35 cellular contexts compared by ENCODE assay signal in the genomic region with DNA sequence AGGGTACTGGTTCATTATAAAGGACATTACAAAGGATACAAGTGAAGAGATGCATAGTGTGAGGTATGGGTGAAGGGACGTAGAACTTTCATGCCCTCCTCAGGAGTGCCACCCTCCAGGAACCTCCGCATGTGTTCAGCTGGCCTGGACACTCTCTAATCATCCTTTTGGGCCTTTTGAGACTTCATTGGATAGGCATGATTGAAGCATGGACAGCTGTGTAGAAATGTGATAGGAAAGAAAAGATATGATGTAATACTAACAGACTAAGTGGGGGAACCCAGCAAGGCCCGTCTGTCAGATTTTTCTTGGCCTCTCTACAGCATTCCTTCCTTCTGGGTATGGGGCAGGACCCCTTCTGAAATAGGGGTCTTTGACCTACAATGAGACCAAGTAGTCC.
"Had no signal": no experiment of that assay in that cellular context is flagged by ENCODE, and none has a peak within 500 bp of the region (broad histone marks: within the 10 kb centered on the region; RNA-seq: fewer than 3 reads in every experiment).

No MANE protein-coding gene starts in this region.

- ATAC-seq: activated naive CD8-positive, alpha-beta T cell treated with anti-CD3 and anti-CD28 coated beads, Interleukin-2, amount 50 U/mL, for 24 hours; PC-3; Right ventricle myocardium inferior had no signal

- H3K27me3 Mint-ChIP-seq: activated B cell treated with CpG ODN at 0.5 μM for 24 hours; activated CD4-positive, alpha-beta memory T cell treated with anti-CD3 and anti-CD28 coated beads for 36 hours; activated naive CD4-positive, alpha-beta T cell treated with anti-CD3 and anti-CD28 coated beads, Interleukin-2, amount 10 ng/mL, durations not matched to agents 7 days and 5 days; activated naive CD8-positive, alpha-beta T cell; activated naive CD8-positive, alpha-beta T cell treated with anti-CD3 and anti-CD28 coated beads, Interleukin-2, amount 50 U/mL, for 24 hours; brain had no signal

- H3K4me1 Mint-ChIP-seq: activated naive CD4-positive, alpha-beta T cell treated with anti-CD3 and anti-CD28 coated beads, Interleukin-2, amount 10 ng/mL, durations not matched to agents 7 days and 5 days; activated naive CD8-positive, alpha-beta T cell treated with anti-CD3 and anti-CD28 coated beads, Interleukin-2, amount 50 U/mL, for 24 hours had no signal

- H3K27ac Mint-ChIP-seq: activated B cell treated with CpG ODN at 0.5 μM for 24 hours; activated CD4-positive, alpha-beta memory T cell treated with anti-CD3 and anti-CD28 coated beads for 36 hours; activated naive CD4-positive, alpha-beta T cell treated with anti-CD3 and anti-CD28 coated beads, Interleukin-2, amount 10 ng/mL, durations not matched to agents 7 days and 5 days; activated naive CD8-positive, alpha-beta T cell; activated naive CD8-positive, alpha-beta T cell treated with anti-CD3 and anti-CD28 coated beads, Interleukin-2, amount 50 U/mL, for 24 hours had no signal

- H3K9me3 Mint-ChIP-seq: activated naive CD4-positive, alpha-beta T cell treated with anti-CD3 and anti-CD28 coated beads, Interleukin-2, amount 10 ng/mL, durations not matched to agents 7 days and 5 days had no signal

- H3K27ac ChIP-seq: RWPE1, VCaP had no signal

- DNase-seq: activated B cell treated with CpG ODN at 0.5 μM for 24 hours; activated CD4-positive, alpha-beta memory T cell treated with anti-CD3 and anti-CD28 coated beads for 36 hours; activated CD4-positive, alpha-beta T cell treated with anti-CD3 and anti-CD28 coated beads for 4 hours; activated CD4-positive, alpha-beta T cell treated with anti-CD3 and anti-CD28 coated beads, Interleukin-2, amount 50 U/mL, for 1 hour; activated CD4-positive, CD25-positive, alpha-beta regulatory T cell treated with anti-CD3 and anti-CD28 coated beads, Interleukin-2, amount 50 U/mL, for 72 hours; activated CD8-positive, alpha-beta memory T cell treated with anti-CD3 and anti-CD28 coated beads, Interleukin-2, amount 50 U/mL, for 4 hours; activated effector memory CD4-positive, alpha-beta T cell treated with Interleukin-2 at 50 U/mL for 16 hours; activated naive CD4-positive, alpha-beta T cell treated with anti-CD3 and anti-CD28 coated beads, Interleukin-2, amount 10 ng/mL, durations not matched to agents 7 days and 5 days; activated naive CD8-positive, alpha-beta T cell treated with anti-CD3 and anti-CD28 coated beads, Interleukin-2, amount 50 U/mL, for 24 hours; activated T-cell treated with anti-CD3 and anti-CD28 coated beads, Interleukin-2, amount 50 U/mL, for 48 hours; anterior cingulate cortex; central memory CD4-positive, alpha-beta T cell; KG1; NCI-H1092 treated with DMSO at 0.1 percent for 48 hours; NCI-H1417; NCI-H146; NCI-H187; NCI-H2029 treated with DMSO at 0.1 percent for 48 hours; NCI-H2107; NCI-H2171; NCI-H510A; NCI-H526; NCI-H748 treated with DMSO at 0.1 percent for 48 hours; NK-92 treated with Interleukin-12 subunit alpha and Interleukin-12 subunit beta, amount 100 ng/mL, for 24 hours; PC-3; SIG-M5; SW 1271; T-helper 1 cell; T-helper 2 cell; T-helper 9 cell had no signal

- H3K4me3 Mint-ChIP-seq: activated B cell treated with CpG ODN at 0.5 μM for 24 hours; activated CD4-positive, alpha-beta memory T cell treated with anti-CD3 and anti-CD28 coated beads for 36 hours; activated naive CD4-positive, alpha-beta T cell treated with anti-CD3 and anti-CD28 coated beads, Interleukin-2, amount 10 ng/mL, durations not matched to agents 7 days and 5 days; activated naive CD8-positive, alpha-beta T cell; activated naive CD8-positive, alpha-beta T cell treated with anti-CD3 and anti-CD28 coated beads, Interleukin-2, amount 50 U/mL, for 24 hours; brain had no signal
